ENCODE assay signal across 8 cellular contexts in genomic region chr2:69683170-69683971, GRCh38. TPM values are rescaled to one million over a fixed set of nuclear protein-coding genes. Genes with fewer than 3 reads are reported as not detected.
A peak's percentile ranks its signal among the peaks of the same experiment; 100 is the strongest.
DNase-seq lines count a peak whose midpoint lies in the region; ATAC-seq and TF ChIP-seq lines count a peak whose summit lies in the region.

No MANE protein-coding gene starts in this region.

- H3K4me3 ChIP-seq in right atrium auricular region (peak overlapping the region in 1 of 2 donors; percentile 10), testis (no peak overlapping the region)

- H3K4me1 Mint-ChIP-seq in activated CD4-positive, alpha-beta T cell treated with anti-CD3 and anti-CD28 coated beads, Interleukin-2, amount 10 ng/mL, durations not matched to agents 24 days and 14 days = peaks cover 55% of the 10 kb centered on the region
- H3K4me1 Mint-ChIP-seq in activated T-helper 17 cell treated with anti-CD3 and anti-CD28 coated beads, Interleukin-2, amount 50 U/mL, for 72 hours = peaks cover 27% of the 10 kb centered on the region

- H3K27me3 Mint-ChIP-seq in activated CD4-positive, alpha-beta T cell treated with anti-CD3 and anti-CD28 coated beads, Interleukin-2, amount 10 ng/mL, durations not matched to agents 24 days and 14 days = peaks cover 2% of the 10 kb centered on the region
- H3K27me3 Mint-ChIP-seq in activated T-helper 17 cell treated with anti-CD3 and anti-CD28 coated beads, Interleukin-2, amount 50 U/mL, for 72 hours = no peaks in the 10 kb centered on the region

- peak overlapping the region; percentile 63 for H3K4me3 Mint-ChIP-seq in activated CD4-positive, alpha-beta T cell treated with anti-CD3 and anti-CD28 coated beads, Interleukin-2, amount 10 ng/mL, durations not matched to agents 24 days and 14 days
- H3K4me3 Mint-ChIP-seq in activated T-helper 17 cell treated with anti-CD3 and anti-CD28 coated beads, Interleukin-2, amount 50 U/mL, for 72 hours = peak overlapping the region; percentile 58

- H3K9me3 ChIP-seq in right atrium auricular region (no peaks in the 10 kb centered on the region), testis (no peaks in the 10 kb centered on the region)

- no peak for TF ChIP-seq CTCF in right atrium auricular region (IDR thresholded peaks at IDR 0.05)
- no peak for TF ChIP-seq CTCF in testis (IDR thresholded peaks at IDR 0.05)

- H3K4me1 ChIP-seq in right atrium auricular region = peaks cover 0 to 14% of the 10 kb centered on the region in 2 donors
- H3K4me1 ChIP-seq in testis = no peaks in the 10 kb centered on the region

- H3K27ac Mint-ChIP-seq in activated CD4-positive, alpha-beta T cell treated with anti-CD3 and anti-CD28 coated beads, Interleukin-2, amount 10 ng/mL, durations not matched to agents 24 days and 14 days = peak overlapping the region; percentile 86
- H3K27ac Mint-ChIP-seq in activated T-helper 17 cell treated with anti-CD3 and anti-CD28 coated beads, Interleukin-2, amount 50 U/mL, for 72 hours = peak overlapping the region; percentile 38

- H3K27me3 ChIP-seq in right atrium auricular region (no peaks in the 10 kb centered on the region), testis (no peaks in the 10 kb centered on the region)

- ATAC-seq in activated T-helper 17 cell treated with anti-CD3 and anti-CD28 coated beads, Interleukin-2, amount 50 U/mL, for 72 hours (replicated peaks) = peak; percentile 65
- ATAC-seq in GM21447 (IDR thresholded peaks at IDR 0.05; ENCODE audit: unreplicated experiment) = no peak
- ATAC-seq in HG03520 (IDR thresholded peaks at IDR 0.05; ENCODE audit: unreplicated experiment) = no peak

- no peak for DNase-seq in activated CD4-positive, alpha-beta T cell treated with anti-CD3 and anti-CD28 coated beads, Interleukin-2, amount 10 ng/mL, durations not matched to agents 24 days and 14 days
- DNase-seq in activated CD4-positive, alpha-beta T cell treated with anti-CD3 and anti-CD28 coated beads, Interleukin-2, amount 50 U/mL, for 1 hour = no peak
- no peak for DNase-seq in right atrium auricular region (ENCODE audit: low spot score)
- DNase-seq in testis = peak; percentile 31
- DNase-seq in stimulated activated CD4-positive, alpha-beta T cell treated with anti-CD3 and anti-CD28 coated beads, Interleukin-2, amount 100 ng/mL, for 48 hours = no peak

- H3K36me3 ChIP-seq in right atrium auricular region (no peaks in the 10 kb centered on the region), testis (ENCODE audit: low read depth, missing control alignments) (no peaks in the 10 kb centered on the region)

- no peak for TF ChIP-seq POLR2A in testis (IDR thresholded peaks at IDR 0.05)

- 45 to 50% methylated on average over 5 of the region's 5 CpGs for WGBS in testis, 2 donors

- H3K9me3 Mint-ChIP-seq in activated CD4-positive, alpha-beta T cell treated with anti-CD3 and anti-CD28 coated beads, Interleukin-2, amount 10 ng/mL, durations not matched to agents 24 days and 14 days = peaks cover 5% of the 10 kb centered on the region
- H3K9me3 Mint-ChIP-seq in activated T-helper 17 cell treated with anti-CD3 and anti-CD28 coated beads, Interleukin-2, amount 50 U/mL, for 72 hours = peaks cover 3% of the 10 kb centered on the region

- intact Hi-C loops in activated CD4-positive, alpha-beta T cell treated with anti-CD3 and anti-CD28 coated beads, Interleukin-2, amount 10 ng/mL, durations not matched to agents 24 days and 14 days (cut with micrococcal nuclease) = loop anchor here (1.0 to 2.0 kb wide), 3 partner anchors 8 to 39 kb away; no protein-coding TSS in a partner anchor
- intact Hi-C loops in testis (cut with DNase I; ENCODE audit: low total_unique reads) = no loop called here

- H3K27ac ChIP-seq in right atrium auricular region (peak overlapping the region; percentile 27), testis (peak overlapping the region in 1 of 2 donors; percentile 36)

- H3K36me3 Mint-ChIP-seq in activated CD4-positive, alpha-beta T cell treated with anti-CD3 and anti-CD28 coated beads, Interleukin-2, amount 10 ng/mL, durations not matched to agents 24 days and 14 days (ENCODE audit: low read depth) = peaks cover 5% of the 10 kb centered on the region
- H3K36me3 Mint-ChIP-seq in activated T-helper 17 cell treated with anti-CD3 and anti-CD28 coated beads, Interleukin-2, amount 50 U/mL, for 72 hours (ENCODE audit: low read depth) = no peaks in the 10 kb centered on the region

RNA-seq across cellular contexts. Expression of gene AAK1, which starts 39.8 kb away (rescaled TPM):
- 81.7 and 86.0 TPM in 2 replicates for total RNA-seq in activated CD4-positive, alpha-beta T cell treated with anti-CD3 and anti-CD28 coated beads, Interleukin-2, amount 10 ng/mL, durations not matched to agents 24 days and 14 days
- 100 to 1,000 TPM in 1 of 2 donors, 10 to 100 TPM in 1; 94.3 to 203 TPM for total RNA-seq in activated T-helper 17 cell treated with anti-CD3 and anti-CD28 coated beads, Interleukin-2, amount 50 U/mL, for 72 hours
- 10 to 100 TPM; 50.4 to 62.6 TPM for total RNA-seq in right atrium auricular region
- total RNA-seq in testis = 10 to 100 TPM; 47.9 to 62.1 TPM
- 20.3 TPM for polyA plus RNA-seq in testis (ENCODE audit: insufficient read depth, low read depth, low replicate concordance)

RNA-seq across cellular contexts. Expression of gene ANXA4, which starts 58.6 kb away (rescaled TPM):
- total RNA-seq in activated CD4-positive, alpha-beta T cell treated with anti-CD3 and anti-CD28 coated beads, Interleukin-2, amount 10 ng/mL, durations not matched to agents 24 days and 14 days = 47.4 and 49.0 TPM in 2 replicates
- 10 to 100 TPM; 31.5 to 33.0 TPM for total RNA-seq in activated T-helper 17 cell treated with anti-CD3 and anti-CD28 coated beads, Interleukin-2, amount 50 U/mL, for 72 hours
- total RNA-seq in right atrium auricular region (10 to 100 TPM; 12.7 to 25.9 TPM), testis (10 to 100 TPM; 27.1 to 30.2 TPM)
- polyA plus RNA-seq in testis (ENCODE audit: insufficient read depth, low read depth, low replicate concordance) = 71.2 TPM
